Comparison of ENCODE assay signal across 9 cellular contexts in the genomic region with DNA sequence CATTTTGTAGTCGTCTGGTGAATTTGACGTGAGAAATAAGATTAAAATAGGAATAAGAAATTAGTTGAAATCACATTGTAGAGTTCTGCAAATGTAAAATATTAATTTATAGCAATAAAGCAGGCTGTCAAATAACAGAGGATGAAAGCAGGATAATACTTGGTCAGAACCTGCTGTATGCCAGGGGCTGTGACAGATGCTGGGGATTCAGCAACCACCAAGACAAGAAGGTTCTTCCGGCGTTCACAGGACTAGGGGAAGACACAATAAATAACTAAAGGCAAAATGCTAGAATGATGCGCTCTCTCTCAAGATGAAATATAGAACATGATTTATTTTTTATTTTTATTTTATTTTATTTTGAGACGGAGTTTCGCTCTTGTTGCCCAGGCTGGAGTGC. TPM values are rescaled to one million over a fixed set of nuclear protein-coding genes. Genes with fewer than 3 reads are reported as not detected.
DNase-seq lines count a peak whose midpoint lies in the region; ATAC-seq and TF ChIP-seq lines count a peak whose summit lies in the region.
"Had no signal": no experiment of that assay in that cellular context is flagged by ENCODE, and none has a peak within 500 bp of the region (broad histone marks: within the 10 kb centered on the region; RNA-seq: fewer than 3 reads in every experiment).

No MANE protein-coding gene starts in this region.

- peak overlapping the region; percentile 79; the same call in 1 of the 2 replicates for H3K9ac ChIP-seq in iPS-20b (ENCODE audit: low read depth, low read length)

- ATAC-seq in activated CD8-positive, alpha-beta memory T cell treated with anti-CD3 and anti-CD28 coated beads, Interleukin-2, amount 10 ng/mL, durations not matched to agents 7 days and 5 days = no peak
- ATAC-seq in activated CD8-positive, alpha-beta T cell treated with anti-CD3 and anti-CD28 coated beads for 36 hours = no peak
- ATAC-seq in GM21447 (IDR thresholded peaks at IDR 0.05; ENCODE audit: unreplicated experiment) = no peak
- ATAC-seq in HG03460 (IDR thresholded peaks at IDR 0.05; ENCODE audit: unreplicated experiment) = no peak

- CTCF ChIA-PET in activated CD8-positive, alpha-beta memory T cell treated with anti-CD3 and anti-CD28 coated beads, Interleukin-2, amount 10 ng/mL, durations not matched to agents 7 days and 5 days (lab: Charles Lee) = interaction anchor here (1.5 to 2.4 kb wide), 3 partner anchors 14 to 20 kb away, joined by 4 to 6 read pairs (median 4); a partner anchor contains a TSS
- CTCF ChIA-PET in activated CD8-positive, alpha-beta T cell treated with anti-CD3 and anti-CD28 coated beads for 36 hours (lab: Charles Lee) = no interaction called here

- H3K4me3 ChIP-seq in iPS-20b (ENCODE audit: low read length) (peak overlapping the region; percentile 73), thymus (ENCODE audit: low read length) (peak overlapping the region; percentile 87)

- POLR2A ChIA-PET in activated CD8-positive, alpha-beta T cell treated with anti-CD3 and anti-CD28 coated beads for 36 hours (lab: Charles Lee) = interaction anchor here (0.7 kb wide), 1 partner anchor 307 kb away, joined by 5 read pairs; no protein-coding TSS in a partner anchor

- peaks cover 5% of the 10 kb centered on the region for H3K36me3 Mint-ChIP-seq in activated CD8-positive, alpha-beta memory T cell treated with anti-CD3 and anti-CD28 coated beads, Interleukin-2, amount 10 ng/mL, durations not matched to agents 7 days and 5 days
- peaks cover 3% of the 10 kb centered on the region for H3K36me3 Mint-ChIP-seq in activated CD8-positive, alpha-beta T cell treated with anti-CD3 and anti-CD28 coated beads for 36 hours (ENCODE audit: low read depth)

- H3K27ac Mint-ChIP-seq in activated CD8-positive, alpha-beta memory T cell treated with anti-CD3 and anti-CD28 coated beads, Interleukin-2, amount 10 ng/mL, durations not matched to agents 7 days and 5 days = peak overlapping the region; percentile 97
- H3K27ac Mint-ChIP-seq in activated CD8-positive, alpha-beta T cell treated with anti-CD3 and anti-CD28 coated beads for 36 hours = peak overlapping the region; percentile 95

- TF ChIP-seq CTCF in activated CD8-positive, alpha-beta T cell treated with anti-CD3 and anti-CD28 coated beads for 36 hours (IDR thresholded peaks at IDR 0.05) = no peak

- H3K27me3 Mint-ChIP-seq in activated CD8-positive, alpha-beta memory T cell treated with anti-CD3 and anti-CD28 coated beads, Interleukin-2, amount 10 ng/mL, durations not matched to agents 7 days and 5 days = no peaks in the 10 kb centered on the region
- H3K27me3 Mint-ChIP-seq in activated CD8-positive, alpha-beta T cell treated with anti-CD3 and anti-CD28 coated beads for 36 hours = no peaks in the 10 kb centered on the region

- H3K4me1 ChIP-seq in iPS-20b (ENCODE audit: insufficient read depth, low read length) (no peaks in the 10 kb centered on the region; the same call in 1 of the 2 replicates), thymus (ENCODE audit: control insufficient read depth, insufficient read depth, low read length) (peaks cover 6% of the 10 kb centered on the region)

- H3K36me3 ChIP-seq in iPS-20b (ENCODE audit: insufficient read depth, low read depth, low read length) (no peaks in the 10 kb centered on the region), thymus (ENCODE audit: control insufficient read depth, insufficient read depth) (no peaks in the 10 kb centered on the region)

- H3K9me3 Mint-ChIP-seq in activated CD8-positive, alpha-beta memory T cell treated with anti-CD3 and anti-CD28 coated beads, Interleukin-2, amount 10 ng/mL, durations not matched to agents 7 days and 5 days (ENCODE audit: low read depth) = no peaks in the 10 kb centered on the region
- H3K9me3 Mint-ChIP-seq in activated CD8-positive, alpha-beta T cell treated with anti-CD3 and anti-CD28 coated beads for 36 hours = no peaks in the 10 kb centered on the region

- no peaks in the 10 kb centered on the region for H3K27me3 ChIP-seq in iPS-20b (ENCODE audit: insufficient read depth, low read length)
- H3K27me3 ChIP-seq in thymus (ENCODE audit: control insufficient read depth, insufficient read depth) = no peaks in the 10 kb centered on the region

- no peak for DNase-seq in activated CD8-positive, alpha-beta memory T cell treated with anti-CD3 and anti-CD28 coated beads, Interleukin-2, amount 10 ng/mL, durations not matched to agents 7 days and 5 days
- no peak for DNase-seq in activated CD8-positive, alpha-beta memory T cell treated with anti-CD3 and anti-CD28 coated beads, Interleukin-2, amount 50 U/mL, for 4 hours
- no peak for DNase-seq in activated CD8-positive, alpha-beta T cell treated with anti-CD3 and anti-CD28 coated beads for 36 hours
- no peak for DNase-seq in activated CD8-positive, alpha-beta memory T cell treated with anti-CD3 and anti-CD28 coated beads, Interleukin-2, amount 50 U/mL, for 48 hours

- intact Hi-C loops in activated CD8-positive, alpha-beta T cell treated with anti-CD3 and anti-CD28 coated beads for 36 hours (cut with micrococcal nuclease) = loop anchor here (5.0 kb wide), 1 partner anchor 37 kb away; no protein-coding TSS in a partner anchor

- WGBS in thymus = 82% methylated on average over 7 of the region's 7 CpGs

- H3K4me1 Mint-ChIP-seq in activated CD8-positive, alpha-beta memory T cell treated with anti-CD3 and anti-CD28 coated beads, Interleukin-2, amount 10 ng/mL, durations not matched to agents 7 days and 5 days = peaks cover 46% of the 10 kb centered on the region
- peaks cover 60% of the 10 kb centered on the region for H3K4me1 Mint-ChIP-seq in activated CD8-positive, alpha-beta T cell treated with anti-CD3 and anti-CD28 coated beads for 36 hours (ENCODE audit: low read depth)

- peak overlapping the region; percentile 87 for H3K4me3 Mint-ChIP-seq in activated CD8-positive, alpha-beta memory T cell treated with anti-CD3 and anti-CD28 coated beads, Interleukin-2, amount 10 ng/mL, durations not matched to agents 7 days and 5 days
- H3K4me3 Mint-ChIP-seq in activated CD8-positive, alpha-beta T cell treated with anti-CD3 and anti-CD28 coated beads for 36 hours = peak overlapping the region; percentile 84

- H3K27ac ChIP-seq in iPS-20b (ENCODE audit: low read length) (no peak overlapping the region), thymus (ENCODE audit: low read depth) (peak overlapping the region; percentile 91)

- H3K9me3 ChIP-seq in iPS-20b (ENCODE audit: insufficient read depth, low read depth, low read length) = no peaks in the 10 kb centered on the region
- H3K9me3 ChIP-seq in thymus (ENCODE audit: control insufficient read depth) = no peaks in the 10 kb centered on the region

RNA-seq across cellular contexts. Expression of a gene that starts 6.8 kb away (rescaled TPM):
- 100 to 1,000 TPM; 310 to 434 TPM for total RNA-seq in activated CD8-positive, alpha-beta memory T cell treated with anti-CD3 and anti-CD28 coated beads, Interleukin-2, amount 10 ng/mL, durations not matched to agents 7 days and 5 days
- 100 to 1,000 TPM; 539 to 552 TPM for total RNA-seq in activated CD8-positive, alpha-beta T cell treated with anti-CD3 and anti-CD28 coated beads for 36 hours
- polyA plus RNA-seq in thymus = 326 TPM

RNA-seq across cellular contexts. Expression of a gene that starts 14.0 kb away (rescaled TPM):
- total RNA-seq in activated CD8-positive, alpha-beta memory T cell treated with anti-CD3 and anti-CD28 coated beads, Interleukin-2, amount 10 ng/mL, durations not matched to agents 7 days and 5 days = 10 to 100 TPM; 19.2 to 68.1 TPM
- 100 to 1,000 TPM; 214 to 219 TPM for total RNA-seq in activated CD8-positive, alpha-beta T cell treated with anti-CD3 and anti-CD28 coated beads for 36 hours
- 12.0 TPM for polyA plus RNA-seq in thymus
- total RNA-seq: mesenteric fat pad had no signal
